In the genomic region with DNA sequence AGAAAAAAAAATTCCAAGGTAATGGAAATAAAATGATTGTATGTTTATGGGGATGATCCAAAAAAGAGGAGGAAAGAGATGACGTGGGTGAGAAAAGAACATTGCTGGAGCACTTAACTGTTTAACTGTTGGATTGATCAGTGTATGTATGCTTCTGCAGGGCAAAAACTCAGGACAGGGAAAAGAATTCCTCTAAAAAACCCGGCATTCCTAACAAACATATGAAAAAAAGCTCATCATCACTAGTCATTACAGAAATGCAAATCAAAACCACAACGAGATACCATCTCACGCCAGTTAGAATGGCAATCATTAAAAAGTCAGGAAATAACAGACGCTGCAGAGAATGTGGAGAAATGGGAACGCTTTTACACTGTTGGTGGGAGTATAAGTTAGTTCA, we compare ENCODE assay signal across 19 cellular contexts.
"Had no signal": no experiment of that assay in that cellular context is flagged by ENCODE, and none has a peak within 500 bp of the region (broad histone marks: within the 10 kb centered on the region; RNA-seq: fewer than 3 reads in every experiment).

No MANE protein-coding gene starts in this region.

- H3K4me3 ChIP-seq: lung, psoas muscle, right atrium auricular region, upper lobe of right lung had no signal

- H3K9me3 ChIP-seq: psoas muscle, right atrium auricular region, upper lobe of right lung had no signal

- ATAC-seq: left lobe of liver; psoas muscle; stimulated activated naive CD8-positive, alpha-beta T cell treated with anti-CD3 and anti-CD28 coated beads, Interleukin-15, Interleukin-2, amounts not matched to agents 100 U/mL and 50 U/mL, for 24 hours; upper lobe of right lung; WTC11 had no signal

- H3K36me3 ChIP-seq: right atrium auricular region, upper lobe of right lung had no signal

- DNase-seq: activated CD8-positive, alpha-beta memory T cell treated with anti-CD3 and anti-CD28 coated beads for 24 hours; activated naive CD4-positive, alpha-beta T cell treated with Interleukin-2 at 50 U/mL for 16 hours; activated naive CD8-positive, alpha-beta T cell treated with anti-CD3 and anti-CD28 coated beads for 36 hours; activated T-cell treated with anti-CD3 and anti-CD28 coated beads, Interleukin-2, amount 50 U/mL, for 48 hours; cerebellar nuclear complex; cortex of kidney; endodermal cell; foreskin fibroblast; psoas muscle; stimulated activated CD4-positive, alpha-beta T cell treated with anti-CD3 and anti-CD28 coated beads, Interleukin-4, amount 100 ng/mL, for 24 hours; stimulated activated naive CD8-positive, alpha-beta T cell treated with anti-CD3 and anti-CD28 coated beads, Interleukin-15, Interleukin-2, amounts not matched to agents 100 U/mL and 50 U/mL, for 24 hours; T-helper 1 cell; T-helper 9 cell; upper lobe of right lung had no signal

- H3K4me1 ChIP-seq: psoas muscle had no signal

- H3K27ac Mint-ChIP-seq: activated naive CD8-positive, alpha-beta T cell treated with anti-CD3 and anti-CD28 coated beads for 36 hours; endodermal cell; WTC11 had no signal

- H3K27ac ChIP-seq: epithelial cell of prostate, psoas muscle, right atrium auricular region, upper lobe of right lung had no signal

- H3K27me3 ChIP-seq: right atrium auricular region, upper lobe of right lung had no signal

- H3K36me3 Mint-ChIP-seq: activated naive CD8-positive, alpha-beta T cell treated with anti-CD3 and anti-CD28 coated beads for 36 hours; WTC11 had no signal

- H3K4me3 Mint-ChIP-seq: activated naive CD8-positive, alpha-beta T cell treated with anti-CD3 and anti-CD28 coated beads for 36 hours; endodermal cell had no signal

- H3K9me3 Mint-ChIP-seq: activated naive CD8-positive, alpha-beta T cell treated with anti-CD3 and anti-CD28 coated beads for 36 hours; endodermal cell; WTC11 had no signal
